In the genomic region with DNA sequence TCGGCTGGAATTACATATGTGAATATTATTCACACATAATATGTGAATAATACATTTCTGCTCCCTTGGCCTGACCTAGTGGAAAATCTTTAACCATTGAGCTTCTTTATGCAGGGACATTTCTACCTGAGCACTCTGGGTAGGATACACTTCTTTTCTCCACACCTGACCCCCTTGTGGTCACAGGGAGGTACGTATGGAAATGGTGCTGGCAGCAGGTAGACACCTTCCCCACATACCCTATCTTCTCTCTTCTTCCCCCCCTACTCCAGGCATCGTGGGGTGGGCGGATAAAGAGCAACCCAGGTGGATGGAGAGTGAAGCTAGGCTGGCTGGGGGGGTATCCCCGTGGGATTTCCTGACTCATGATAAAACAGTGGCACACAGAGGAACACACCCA, we compare ENCODE assay signal across 25 cellular contexts.
DNase-seq lines count a peak whose midpoint lies in the region; ATAC-seq, FAIRE-seq and TF ChIP-seq lines count a peak whose summit lies in the region.
"Had no signal": no experiment of that assay in that cellular context is flagged by ENCODE, and none has a peak within 500 bp of the region (broad histone marks: within the 10 kb centered on the region; RNA-seq: fewer than 3 reads in every experiment).

No MANE protein-coding gene starts in this region.

- no peak overlapping the region for H3K9ac ChIP-seq in H1 (replicated peaks in 1 of 4; ENCODE audit: extremely low read depth in 1 of 4, low read depth in 3 of 4, low read length in 3 of 4)
- H3K9ac ChIP-seq: SK-N-SH had no signal

- TF ChIP-seq POLR2A in H1 (IDR thresholded peaks at IDR 0.05; ENCODE audit: control extremely low read depth in 1 of 2, low read depth in 2 of 2, low read length in 2 of 2), result no peak

- no peak overlapping the region for H3K4me2 ChIP-seq in H1 (ENCODE audit: insufficient read depth in 1 of 2, low read depth in 2 of 2, low read length in 2 of 2)
- H3K4me2 ChIP-seq: SK-N-SH had no signal

- H2AFZ ChIP-seq in H1 (ENCODE audit: low read length), result no peak overlapping the region

- H3K36me3 ChIP-seq in Caco-2 (ENCODE audit: control insufficient read depth, insufficient read depth, low read length), result no peaks in the 10 kb centered on the region
- no peaks in the 10 kb centered on the region for H3K36me3 ChIP-seq in H1 (ENCODE audit: control insufficient read depth in 2 of 4, insufficient read depth in 4 of 4, low read length in 3 of 4)

- H3K27ac Mint-ChIP-seq in Caco-2 (ENCODE audit: unreplicated experiment), result no peak overlapping the region
- H3K27ac Mint-ChIP-seq: B cell; CD4-positive, alpha-beta T cell; HFFc6; IgD-negative memory B cell had no signal

- peak; percentile 4 to 36 for TF ChIP-seq CTCF in Caco-2 (IDR thresholded peaks at IDR 0.05; ENCODE audit: insufficient read depth in 1 of 2, low read depth in 1 of 2, low read length in 1 of 2, severe bottlenecking in 1 of 2, unreplicated experiment in 1 of 2)
- TF ChIP-seq CTCF in H1 (IDR thresholded peaks at IDR 0.05; ENCODE audit: control extremely low read depth in 1 of 3, insufficient read depth in 1 of 3, low read depth in 1 of 3, low read length in 3 of 3), result peak; percentile 7 to 53 (median 47); a peak in 2 of 4 replicates

- no peak for TF ChIP-seq EP300 in H1 (IDR thresholded peaks at IDR 0.05; ENCODE audit: borderline replicate concordance in 1 of 2, low read depth in 2 of 2, low read length in 2 of 2)

- no peak overlapping the region for H2BK5ac ChIP-seq in H1 (ENCODE audit: low read depth, low read length)

- 76% methylated on average over 5 of the region's 5 CpGs; no CpG with 5 or more reads in 1 of the 2 experiments for WGBS in H1 (ENCODE audit: extremely low coverage in 1 of 2, insufficient coverage in 1 of 2, insufficient read length in 1 of 2, insufficient replicate concordance in 2 of 2, low coverage in 1 of 2, low lambda C conversion rate in 2 of 2, missing lambda C conversion rate in 1 of 2), 2 experiments

- H3K56ac ChIP-seq in H1 (replicated peaks; ENCODE audit: insufficient read length, low read depth, low read length), result no peak overlapping the region

- H4K20me1 ChIP-seq in H1 (replicated peaks in 1 of 2; ENCODE audit: control insufficient read depth in 1 of 2, insufficient read depth in 2 of 2, low read length in 2 of 2), result no peaks in the 10 kb centered on the region

- no peaks in the 10 kb centered on the region for H3K79me2 ChIP-seq in H1 (ENCODE audit: control insufficient read depth in 1 of 2, insufficient read depth in 2 of 2, low read length in 2 of 2)

- H2BK120ac ChIP-seq in H1 (replicated peaks; ENCODE audit: low read depth, low read length), result no peak overlapping the region

- ATAC-seq in GM19397 (IDR thresholded peaks at IDR 0.05; ENCODE audit: unreplicated experiment) (no peak), HG02870 (IDR thresholded peaks at IDR 0.05; ENCODE audit: unreplicated experiment) (no peak)
- ATAC-seq: GM12878 had no signal

- no peak overlapping the region for H3K4me3 ChIP-seq in Caco-2 (ENCODE audit: low read depth, low read length)
- H3K4me3 ChIP-seq in H1 (ENCODE audit: extremely low read depth in 1 of 4, insufficient read depth in 2 of 4, low read depth in 3 of 4, low read length in 4 of 4), result no peak overlapping the region
- H3K4me3 ChIP-seq: GM12878 had no signal

- H4K8ac ChIP-seq in H1 (ENCODE audit: extremely low read depth, insufficient read depth, low read length), result no peak overlapping the region

- DNase-seq in Caco-2, result no peak
- DNase-seq in HT-29 (ENCODE audit: low spot score), result peak; percentile 9
- DNase-seq in H1 (ENCODE audit: low read depth in 1 of 2, low spot score in 2 of 2), result no peak
- DNase-seq in iPS-NIHi7 (ENCODE audit: extremely low spot score), result peak; percentile 33
- DNase-seq in NCI-H146 treated with DMSO at 0.1 percent for 48 hours (lab: John Stamatoyannopoulos, UW; ENCODE audit: unreplicated experiment), result no peak
- no peak for DNase-seq in AML-193 (lab: John Stamatoyannopoulos, UW)
- DNase-seq: CD4-positive, alpha-beta T cell; COR-L47; DMS 273 treated with DMSO at 0.1 percent for 48 hours; DMS79 treated with DMSO at 0.1 percent for 48 hours; HFFc6; NCI-H1105; NCI-H1694; NCI-H2081 treated with DMSO at 0.1 percent for 48 hours; NCI-H446; RPMI8226; SHP77 treated with DMSO at 0.1 percent for 48 hours; SK-N-SH had no signal

- no TSS peak for BruUV-seq in Caco-2 (replicated peaks; lab: Mats Ljungman, UMichigan)

- H3K79me1 ChIP-seq in H1 (ENCODE audit: low read depth, low read length), result no peaks in the 10 kb centered on the region

- no peaks in the 10 kb centered on the region for H3K4me1 Mint-ChIP-seq in Caco-2 (ENCODE audit: low read depth, unreplicated experiment)
- H3K4me1 Mint-ChIP-seq: B cell, IgD-negative memory B cell had no signal

- H3K4me1 ChIP-seq in Caco-2 (no peaks in the 10 kb centered on the region), H1 (replicated peaks in 1 of 4; ENCODE audit: control insufficient read depth in 3 of 4, insufficient read depth in 4 of 4, low read length in 3 of 4) (no peaks in the 10 kb centered on the region)

- H3K14ac ChIP-seq in H1 (ENCODE audit: insufficient read length), result no peak overlapping the region

- no peak overlapping the region for H2AK5ac ChIP-seq in H1 (ENCODE audit: low read depth, low read length)

- H3K9me3 Mint-ChIP-seq in Caco-2 (ENCODE audit: unreplicated experiment), result no peaks in the 10 kb centered on the region

- no peak for FAIRE-seq in H1 (lab: Jason Lieb, UNC)
- FAIRE-seq: A204.1, GM12878, HTR-8/SVneo had no signal

- no peak overlapping the region for H2BK15ac ChIP-seq in H1 (ENCODE audit: low read length)

- H3K18ac ChIP-seq in H1 (ENCODE audit: extremely low read depth, low read length), result no peak overlapping the region

- no peaks in the 10 kb centered on the region for H3K9me3 ChIP-seq in Caco-2
- peaks cover 3 to 5% of the 10 kb centered on the region in 2 experiments; a peak in 1 of 4 replicates for H3K9me3 ChIP-seq in H1 (ENCODE audit: insufficient read depth in 2 of 2, low read depth in 1 of 2, low read length in 1 of 2)
- H3K9me3 ChIP-seq: SK-N-SH had no signal

- no peak overlapping the region for H3K23ac ChIP-seq in H1 (ENCODE audit: insufficient read length)

- no peak overlapping the region for H4K5ac ChIP-seq in H1 (ENCODE audit: insufficient read length, low read depth, low read length)

- H4K91ac ChIP-seq in H1 (replicated peaks; ENCODE audit: insufficient read length, low read length), result no peak overlapping the region

- H3K4me3 Mint-ChIP-seq in Caco-2 (ENCODE audit: unreplicated experiment), result no peak overlapping the region
- H3K4me3 Mint-ChIP-seq: B cell; CD4-positive, alpha-beta T cell; HFFc6; IgD-negative memory B cell had no signal

- H2BK20ac ChIP-seq in H1 (ENCODE audit: low read length), result no peak overlapping the region

- POLR2A ChIA-PET in Caco-2 (lab: Charles Lee) (no interaction called here), H1 (lab: Charles Lee; ENCODE audit: partially characterized antibody) (interaction anchor here (0.5 kb wide), 1 partner anchor 100 kb away, joined by 3 read pairs; no protein-coding TSS in a partner anchor)

- H3K27ac ChIP-seq in H1 (ENCODE audit: low read depth, low read length), result no peak overlapping the region

- peaks cover 4% of the 10 kb centered on the region for H3K27me3 Mint-ChIP-seq in Caco-2 (ENCODE audit: insufficient read depth, unreplicated experiment)
- H3K27me3 Mint-ChIP-seq: B cell, IgD-negative memory B cell had no signal

- H3K27me3 ChIP-seq in Caco-2 (replicated peaks; ENCODE audit: control insufficient read depth, insufficient read depth, low read length), result no peaks in the 10 kb centered on the region
- H3K27me3 ChIP-seq in H1 (replicated peaks in 1 of 4; ENCODE audit: control insufficient read depth in 3 of 4, extremely low read depth in 1 of 4, insufficient read depth in 3 of 4, low read length in 3 of 4), result no peaks in the 10 kb centered on the region

- H3K23me2 ChIP-seq in H1 (ENCODE audit: low read depth, low read length), result no peaks in the 10 kb centered on the region; the same call in 1 of the 2 replicates

- intact Hi-C loops in Caco-2 (cut with micrococcal nuclease; ENCODE audit: unreplicated experiment), result no loop called here

- CTCF ChIA-PET in Caco-2 (lab: Charles Lee), result interaction anchor here (0.7 kb wide), 1 partner anchor 50 kb away, joined by 3 read pairs; no protein-coding TSS in a partner anchor
- CTCF ChIA-PET in H1 (lab: Charles Lee; ENCODE audit: partially characterized antibody), result interaction anchor here (0.6 to 1.2 kb wide), 4 partner anchors 9 to 64 kb away, joined by 3 to 5 read pairs (median 4); no protein-coding TSS in a partner anchor

- H2BK12ac ChIP-seq in H1 (ENCODE audit: low read depth, low read length), result no peak overlapping the region

- no peak overlapping the region for H3K4ac ChIP-seq in H1 (replicated peaks; ENCODE audit: insufficient read length, low read depth, low read length)

- TF ChIP-seq RAD21 in H1 (IDR thresholded peaks at IDR 0.05 in 1 of 2, conservative IDR thresholded peaks at IDR 0.05 in 1 of 2; ENCODE audit: low read depth in 2 of 2, low read length in 2 of 2), result peak in 1 of 2 experiments; percentile 15; a peak in 1 of 4 replicates

- H3K36me3 Mint-ChIP-seq in Caco-2 (ENCODE audit: insufficient read depth, unreplicated experiment), result no peaks in the 10 kb centered on the region

TF ChIP-seq in H1, 55 proteins besides CTCF, POLR2A, EP300 and RAD21:
- no peak for TF ChIP-seq SRF (IDR thresholded peaks at IDR 0.05; ENCODE audit: low read depth, low read length)
- TF ChIP-seq RXRA (IDR thresholded peaks at IDR 0.05; ENCODE audit: insufficient read depth, low read depth, low read length), result no peak
- no peak for TF ChIP-seq BCL11A (IDR thresholded peaks at IDR 0.05; ENCODE audit: low read depth in 2 of 2, low read length in 2 of 2)
- TF ChIP-seq NANOG (IDR thresholded peaks at IDR 0.05; ENCODE audit: insufficient read depth, low read depth, low read length, poor library complexity, severe bottlenecking), result no peak
- TF ChIP-seq BACH1 (IDR thresholded peaks at IDR 0.05; ENCODE audit: low read length), result no peak
- TF ChIP-seq SP4 (IDR thresholded peaks at IDR 0.05; ENCODE audit: low read length), result no peak
- TF ChIP-seq EZH2 (IDR thresholded peaks at IDR 0.05; ENCODE audit: low read depth, low read length, severe bottlenecking), result no peak
- no peak for TF ChIP-seq JUND (IDR thresholded peaks at IDR 0.05; ENCODE audit: low read length)
- no peak for TF ChIP-seq HDAC2 (IDR thresholded peaks at IDR 0.05; ENCODE audit: borderline replicate concordance in 1 of 2, low read depth in 2 of 2, low read length in 2 of 2)
- no peak for TF ChIP-seq TAF7 (optimal IDR thresholded peaks at IDR 0.05; ENCODE audit: borderline replicate concordance, low read depth, low read length)
- TF ChIP-seq ZNF274 (IDR thresholded peaks at IDR 0.05; ENCODE audit: borderline replicate concordance, extremely low read depth, low read length), result no peak
- no peak for TF ChIP-seq GABPA (IDR thresholded peaks at IDR 0.05; ENCODE audit: borderline replicate concordance, insufficient read depth, low read length)
- no peak for TF ChIP-seq BRCA1 (IDR thresholded peaks at IDR 0.05; ENCODE audit: low read depth, low read length)
- no peak for TF ChIP-seq CHD1 (IDR thresholded peaks at IDR 0.05; ENCODE audit: low read depth, low read length)
- TF ChIP-seq SUZ12 (IDR thresholded peaks at IDR 0.05; ENCODE audit: low read length), result no peak
- TF ChIP-seq TCF12 (IDR thresholded peaks at IDR 0.05; ENCODE audit: low read depth, low read length), result no peak

Comparison
In these comparisons a context has a peak if more than half of its experiments do, and no peak if none do; other contexts are left out.
1. DNase-seq: peak in HT-29 (single experiment) and iPS-NIHi7 (single experiment); none in Caco-2 (0 of 2), H1 (0 of 2), NCI-H146 treated with DMSO at 0.1 percent for 48 hours (single experiment) and AML-193 (0 of 2).